ENCODE assay signal across 2 cellular contexts in the genomic region with DNA sequence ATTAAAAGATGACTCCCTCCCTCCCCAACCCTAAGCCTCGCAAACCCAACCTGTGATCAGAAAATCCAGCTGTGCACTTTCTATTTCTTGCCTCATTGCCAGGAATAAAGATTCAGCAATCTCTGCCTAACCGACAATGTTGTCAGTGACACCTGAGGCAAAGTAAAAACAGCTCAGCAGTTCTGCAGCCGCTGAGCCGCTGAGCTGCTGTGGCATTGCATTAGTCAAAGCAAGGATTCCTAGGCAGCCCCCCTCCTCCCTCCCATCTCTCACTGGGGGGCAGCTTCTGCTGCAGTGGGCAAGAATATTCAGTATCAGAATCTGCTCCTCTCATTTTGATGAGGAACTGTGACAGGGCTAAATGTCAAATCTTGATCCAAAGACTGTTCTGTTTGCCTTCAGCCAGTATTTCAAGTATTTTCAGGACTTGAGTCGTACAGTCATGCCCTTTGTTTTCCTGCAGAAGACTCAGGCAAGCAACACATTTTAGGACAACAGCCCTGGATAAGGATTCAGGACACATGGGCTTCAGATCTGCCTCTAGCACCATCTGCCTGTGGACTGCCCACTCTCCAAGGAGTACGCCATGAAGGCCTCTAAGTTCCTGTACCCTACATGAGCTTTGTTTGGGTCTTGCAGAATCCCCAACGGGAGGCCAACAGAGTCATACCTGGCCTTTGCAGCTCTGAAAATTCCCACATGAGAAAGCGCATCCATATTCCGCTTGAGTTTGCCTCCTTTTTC.
TF ChIP-seq lines count a peak whose summit lies in the region.

No MANE protein-coding gene starts in this region.

TF ChIP-seq in SK-N-SH treated with all-trans-retinoic acid at 6 μM for 48 hours, 23 proteins besides CTCF, POLR2A, EP300 and RAD21 (continued from another document):
- TF ChIP-seq, protein P1, sequence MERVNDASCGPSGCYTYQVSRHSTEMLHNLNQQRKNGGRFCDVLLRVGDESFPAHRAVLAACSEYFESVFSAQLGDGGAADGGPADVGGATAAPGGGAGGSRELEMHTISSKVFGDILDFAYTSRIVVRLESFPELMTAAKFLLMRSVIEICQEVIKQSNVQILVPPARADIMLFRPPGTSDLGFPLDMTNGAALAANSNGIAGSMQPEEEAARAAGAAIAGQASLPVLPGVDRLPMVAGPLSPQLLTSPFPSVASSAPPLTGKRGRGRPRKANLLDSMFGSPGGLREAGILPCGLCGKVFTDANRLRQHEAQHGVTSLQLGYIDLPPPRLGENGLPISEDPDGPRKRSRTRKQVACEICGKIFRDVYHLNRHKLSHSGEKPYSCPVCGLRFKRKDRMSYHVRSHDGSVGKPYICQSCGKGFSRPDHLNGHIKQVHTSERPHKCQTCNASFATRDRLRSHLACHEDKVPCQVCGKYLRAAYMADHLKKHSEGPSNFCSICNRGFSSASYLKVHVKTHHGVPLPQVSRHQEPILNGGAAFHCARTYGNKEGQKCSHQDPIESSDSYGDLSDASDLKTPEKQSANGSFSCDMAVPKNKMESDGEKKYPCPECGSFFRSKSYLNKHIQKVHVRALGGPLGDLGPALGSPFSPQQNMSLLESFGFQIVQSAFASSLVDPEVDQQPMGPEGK (CRISPR knock-in tag; IDR thresholded peaks at IDR 0.05; ENCODE audit: borderline replicate concordance): no peak
- TF ChIP-seq, protein P2, sequence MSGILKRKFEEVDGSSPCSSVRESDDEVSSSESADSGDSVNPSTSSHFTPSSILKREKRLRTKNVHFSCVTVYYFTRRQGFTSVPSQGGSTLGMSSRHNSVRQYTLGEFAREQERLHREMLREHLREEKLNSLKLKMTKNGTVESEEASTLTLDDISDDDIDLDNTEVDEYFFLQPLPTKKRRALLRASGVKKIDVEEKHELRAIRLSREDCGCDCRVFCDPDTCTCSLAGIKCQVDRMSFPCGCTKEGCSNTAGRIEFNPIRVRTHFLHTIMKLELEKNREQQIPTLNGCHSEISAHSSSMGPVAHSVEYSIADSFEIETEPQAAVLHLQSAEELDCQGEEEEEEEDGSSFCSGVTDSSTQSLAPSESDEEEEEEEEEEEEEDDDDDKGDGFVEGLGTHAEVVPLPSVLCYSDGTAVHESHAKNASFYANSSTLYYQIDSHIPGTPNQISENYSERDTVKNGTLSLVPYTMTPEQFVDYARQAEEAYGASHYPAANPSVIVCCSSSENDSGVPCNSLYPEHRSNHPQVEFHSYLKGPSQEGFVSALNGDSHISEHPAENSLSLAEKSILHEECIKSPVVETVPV (CRISPR knock-in tag; IDR thresholded peaks at IDR 0.05): no peak
- TF ChIP-seq PPARA (CRISPR knock-in tag; IDR thresholded peaks at IDR 0.05; ENCODE audit: borderline replicate concordance) (no peak), GLIS3 (CRISPR knock-in tag; IDR thresholded peaks at IDR 0.05) (no peak), ISL1 (CRISPR knock-in tag; IDR thresholded peaks at IDR 0.05) (no peak), ZNF8 (CRISPR knock-in tag; IDR thresholded peaks at IDR 0.05) (no peak), SNAI2 (CRISPR knock-in tag; IDR thresholded peaks at IDR 0.05) (no peak), ZFP30 (CRISPR knock-in tag; IDR thresholded peaks at IDR 0.05) (no peak), CSDC2 (CRISPR knock-in tag; IDR thresholded peaks at IDR 0.05) (no peak), TCF4 (CRISPR knock-in tag; IDR thresholded peaks at IDR 0.05; ENCODE audit: borderline replicate concordance) (no peak), RARB (CRISPR knock-in tag; IDR thresholded peaks at IDR 0.05) (no peak)
- TF ChIP-seq, protein P3, sequence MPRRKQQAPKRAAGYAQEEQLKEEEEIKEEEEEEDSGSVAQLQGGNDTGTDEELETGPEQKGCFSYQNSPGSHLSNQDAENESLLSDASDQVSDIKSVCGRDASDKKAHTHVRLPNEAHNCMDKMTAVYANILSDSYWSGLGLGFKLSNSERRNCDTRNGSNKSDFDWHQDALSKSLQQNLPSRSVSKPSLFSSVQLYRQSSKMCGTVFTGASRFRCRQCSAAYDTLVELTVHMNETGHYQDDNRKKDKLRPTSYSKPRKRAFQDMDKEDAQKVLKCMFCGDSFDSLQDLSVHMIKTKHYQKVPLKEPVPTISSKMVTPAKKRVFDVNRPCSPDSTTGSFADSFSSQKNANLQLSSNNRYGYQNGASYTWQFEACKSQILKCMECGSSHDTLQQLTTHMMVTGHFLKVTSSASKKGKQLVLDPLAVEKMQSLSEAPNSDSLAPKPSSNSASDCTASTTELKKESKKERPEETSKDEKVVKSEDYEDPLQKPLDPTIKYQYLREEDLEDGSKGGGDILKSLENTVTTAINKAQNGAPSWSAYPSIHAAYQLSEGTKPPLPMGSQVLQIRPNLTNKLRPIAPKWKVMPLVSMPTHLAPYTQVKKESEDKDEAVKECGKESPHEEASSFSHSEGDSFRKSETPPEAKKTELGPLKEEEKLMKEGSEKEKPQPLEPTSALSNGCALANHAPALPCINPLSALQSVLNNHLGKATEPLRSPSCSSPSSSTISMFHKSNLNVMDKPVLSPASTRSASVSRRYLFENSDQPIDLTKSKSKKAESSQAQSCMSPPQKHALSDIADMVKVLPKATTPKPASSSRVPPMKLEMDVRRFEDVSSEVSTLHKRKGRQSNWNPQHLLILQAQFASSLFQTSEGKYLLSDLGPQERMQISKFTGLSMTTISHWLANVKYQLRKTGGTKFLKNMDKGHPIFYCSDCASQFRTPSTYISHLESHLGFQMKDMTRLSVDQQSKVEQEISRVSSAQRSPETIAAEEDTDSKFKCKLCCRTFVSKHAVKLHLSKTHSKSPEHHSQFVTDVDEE (CRISPR knock-in tag; IDR thresholded peaks at IDR 0.05): no peak

TF ChIP-seq in SK-N-SH, 30 proteins besides CTCF, POLR2A, EP300 and RAD21 (continued from another document):
- TF ChIP-seq YY1 (IDR thresholded peaks at IDR 0.05; ENCODE audit: low read depth): no peak
- no peak for TF ChIP-seq ELF1 (IDR thresholded peaks at IDR 0.05)
